ENCODE assay signal across 1 cellular context in the genomic region with DNA sequence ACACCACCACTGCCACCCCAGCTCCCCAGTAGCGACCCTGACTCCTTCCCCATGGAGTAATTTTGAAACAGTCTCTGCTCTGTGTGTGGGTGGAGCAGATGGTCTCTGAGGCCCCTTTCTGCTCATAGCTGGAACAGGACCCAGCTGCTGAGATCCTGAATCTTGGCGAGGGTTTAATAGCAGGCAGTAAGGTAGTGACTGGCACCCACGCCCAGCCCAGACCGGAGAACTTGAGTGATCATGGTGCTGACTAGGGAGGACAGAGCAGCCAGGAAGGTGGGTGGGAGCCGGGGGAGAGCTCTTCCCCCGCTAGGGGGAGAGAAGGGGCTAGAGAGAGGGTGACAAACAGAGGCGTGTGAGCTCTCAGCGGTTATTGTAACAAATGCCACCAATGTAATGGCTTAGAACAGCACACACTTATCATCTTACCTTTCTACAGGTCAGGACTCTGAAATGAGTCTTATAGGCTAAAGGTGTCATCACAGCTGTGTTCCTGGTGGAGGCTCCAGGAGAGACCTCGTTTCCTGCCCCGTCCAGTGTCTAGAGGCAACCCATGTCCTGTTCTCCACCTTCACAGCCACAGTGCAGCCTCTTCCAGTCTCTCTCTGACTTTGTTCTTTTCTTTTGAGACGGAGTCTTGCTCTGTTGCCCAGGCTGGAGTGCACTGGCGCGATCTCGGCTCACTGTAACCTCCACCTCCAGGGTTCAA.
TF ChIP-seq lines count a peak whose summit lies in the region.

No MANE protein-coding gene starts in this region.

TF ChIP-seq in GM23338, 12 proteins besides CTCF, POLR2A, EP300 and RAD21 (continued from another document):
- TF ChIP-seq, protein P1, sequence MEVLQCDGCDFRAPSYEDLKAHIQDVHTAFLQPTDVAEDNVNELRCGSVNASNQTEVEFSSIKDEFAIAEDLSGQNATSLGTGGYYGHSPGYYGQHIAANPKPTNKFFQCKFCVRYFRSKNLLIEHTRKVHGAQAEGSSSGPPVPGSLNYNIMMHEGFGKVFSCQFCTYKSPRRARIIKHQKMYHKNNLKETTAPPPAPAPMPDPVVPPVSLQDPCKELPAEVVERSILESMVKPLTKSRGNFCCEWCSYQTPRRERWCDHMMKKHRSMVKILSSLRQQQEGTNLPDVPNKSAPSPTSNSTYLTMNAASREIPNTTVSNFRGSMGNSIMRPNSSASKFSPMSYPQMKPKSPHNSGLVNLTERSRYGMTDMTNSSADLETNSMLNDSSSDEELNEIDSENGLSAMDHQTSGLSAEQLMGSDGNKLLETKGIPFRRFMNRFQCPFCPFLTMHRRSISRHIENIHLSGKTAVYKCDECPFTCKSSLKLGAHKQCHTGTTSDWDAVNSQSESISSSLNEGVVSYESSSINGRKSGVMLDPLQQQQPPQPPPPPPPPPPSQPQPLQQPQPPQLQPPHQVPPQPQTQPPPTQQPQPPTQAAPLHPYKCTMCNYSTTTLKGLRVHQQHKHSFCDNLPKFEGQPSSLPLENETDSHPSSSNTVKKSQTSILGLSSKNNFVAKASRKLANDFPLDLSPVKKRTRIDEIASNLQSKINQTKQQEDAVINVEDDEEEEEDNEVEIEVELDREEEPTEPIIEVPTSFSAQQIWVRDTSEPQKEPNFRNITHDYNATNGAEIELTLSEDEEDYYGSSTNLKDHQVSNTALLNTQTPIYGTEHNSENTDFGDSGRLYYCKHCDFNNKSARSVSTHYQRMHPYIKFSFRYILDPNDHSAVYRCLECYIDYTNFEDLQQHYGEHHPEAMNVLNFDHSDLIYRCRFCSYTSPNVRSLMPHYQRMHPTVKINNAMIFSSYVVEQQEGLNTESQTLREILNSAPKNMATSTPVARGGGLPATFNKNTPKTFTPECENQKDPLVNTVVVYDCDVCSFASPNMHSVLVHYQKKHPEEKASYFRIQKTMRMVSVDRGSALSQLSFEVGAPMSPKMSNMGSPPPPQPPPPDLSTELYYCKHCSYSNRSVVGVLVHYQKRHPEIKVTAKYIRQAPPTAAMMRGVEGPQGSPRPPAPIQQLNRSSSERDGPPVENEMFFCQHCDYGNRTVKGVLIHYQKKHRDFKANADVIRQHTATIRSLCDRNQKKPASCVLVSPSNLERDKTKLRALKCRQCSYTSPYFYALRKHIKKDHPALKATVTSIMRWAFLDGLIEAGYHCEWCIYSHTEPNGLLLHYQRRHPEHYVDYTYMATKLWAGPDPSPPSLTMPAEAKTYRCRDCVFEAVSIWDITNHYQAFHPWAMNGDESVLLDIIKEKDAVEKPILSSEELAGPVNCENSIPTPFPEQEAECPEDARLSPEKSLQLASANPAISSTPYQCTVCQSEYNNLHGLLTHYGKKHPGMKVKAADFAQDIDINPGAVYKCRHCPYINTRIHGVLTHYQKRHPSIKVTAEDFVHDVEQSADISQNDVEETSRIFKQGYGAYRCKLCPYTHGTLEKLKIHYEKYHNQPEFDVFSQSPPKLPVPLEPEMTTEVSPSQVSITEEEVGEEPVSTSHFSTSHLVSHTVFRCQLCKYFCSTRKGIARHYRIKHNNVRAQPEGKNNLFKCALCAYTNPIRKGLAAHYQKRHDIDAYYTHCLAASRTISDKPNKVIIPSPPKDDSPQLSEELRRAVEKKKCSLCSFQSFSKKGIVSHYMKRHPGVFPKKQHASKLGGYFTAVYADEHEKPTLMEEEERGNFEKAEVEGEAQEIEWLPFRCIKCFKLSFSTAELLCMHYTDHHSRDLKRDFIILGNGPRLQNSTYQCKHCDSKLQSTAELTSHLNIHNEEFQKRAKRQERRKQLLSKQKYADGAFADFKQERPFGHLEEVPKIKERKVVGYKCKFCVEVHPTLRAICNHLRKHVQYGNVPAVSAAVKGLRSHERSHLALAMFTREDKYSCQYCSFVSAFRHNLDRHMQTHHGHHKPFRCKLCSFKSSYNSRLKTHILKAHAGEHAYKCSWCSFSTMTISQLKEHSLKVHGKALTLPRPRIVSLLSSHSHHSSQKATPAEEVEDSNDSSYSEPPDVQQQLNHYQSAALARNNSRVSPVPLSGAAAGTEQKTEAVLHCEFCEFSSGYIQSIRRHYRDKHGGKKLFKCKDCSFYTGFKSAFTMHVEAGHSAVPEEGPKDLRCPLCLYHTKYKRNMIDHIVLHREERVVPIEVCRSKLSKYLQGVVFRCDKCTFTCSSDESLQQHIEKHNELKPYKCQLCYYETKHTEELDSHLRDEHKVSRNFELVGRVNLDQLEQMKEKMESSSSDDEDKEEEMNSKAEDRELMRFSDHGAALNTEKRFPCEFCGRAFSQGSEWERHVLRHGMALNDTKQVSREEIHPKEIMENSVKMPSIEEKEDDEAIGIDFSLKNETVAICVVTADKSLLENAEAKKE (CRISPR knock-in tag; IDR thresholded peaks at IDR 0.05) = no peak
- no peak for TF ChIP-seq NANOG (IDR thresholded peaks at IDR 0.05; ENCODE audit: borderline replicate concordance)
- no peak for TF ChIP-seq EZH2phosphoT487 (IDR thresholded peaks at IDR 0.05; ENCODE audit: unreplicated experiment)
- TF ChIP-seq ZNF331 (CRISPR knock-in tag; IDR thresholded peaks at IDR 0.05; ENCODE audit: low read depth) = no peak
- no peak for TF ChIP-seq JUNB (IDR thresholded peaks at IDR 0.05; ENCODE audit: unreplicated experiment)
- TF ChIP-seq REST (IDR thresholded peaks at IDR 0.05; ENCODE audit: unreplicated experiment) = no peak
- no peak for TF ChIP-seq CREB1 (CRISPR knock-in tag; IDR thresholded peaks at IDR 0.05; ENCODE audit: low read depth)
- TF ChIP-seq EZH2 (IDR thresholded peaks at IDR 0.05; ENCODE audit: low read depth, unreplicated experiment) = no peak
- no peak for TF ChIP-seq ZNF114 (CRISPR knock-in tag; IDR thresholded peaks at IDR 0.05)
- TF ChIP-seq POLR2AphosphoS5 (IDR thresholded peaks at IDR 0.05; ENCODE audit: low read depth) = no peak
- TF ChIP-seq STAT1 (IDR thresholded peaks at IDR 0.05; ENCODE audit: unreplicated experiment) = no peak
